Comparison of ENCODE assay signal across 9 cellular contexts in genomic region chr1:56525463-56526155, GRCh38. TPM values are rescaled to one million over a fixed set of nuclear protein-coding genes. Genes with fewer than 3 reads are reported as not detected.
DNase-seq lines count a peak whose midpoint lies in the region; ATAC-seq and TF ChIP-seq lines count a peak whose summit lies in the region.
"Had no signal": no experiment of that assay in that cellular context is flagged by ENCODE, and none has a peak within 500 bp of the region (broad histone marks: within the 10 kb centered on the region; RNA-seq: fewer than 3 reads in every experiment).

No MANE protein-coding gene starts in this region.

- peaks cover 7% of the 10 kb centered on the region for H3K79me2 ChIP-seq in parathyroid adenoma

- peaks cover 39 to 52% (median 39%) of the 10 kb centered on the region in 3 donors for H3K4me1 Mint-ChIP-seq in IgD-negative memory B cell

- peak overlapping the region in 3 of 4 donors; percentile 7 to 78 (median 9) for H3K4me3 Mint-ChIP-seq in IgD-negative memory B cell

- intact Hi-C loops in ascending aorta (cut with DNase I) = no loop called here

- no peak overlapping the region for H2AFZ ChIP-seq in parathyroid adenoma

- H3K27me3 Mint-ChIP-seq in IgD-negative memory B cell = no peaks in the 10 kb centered on the region

- H3K36me3 ChIP-seq in ascending aorta (peaks cover 13 to 15% of the 10 kb centered on the region in 2 donors), parathyroid adenoma (ENCODE audit: control insufficient read depth, insufficient read depth, low read length) (no peaks in the 10 kb centered on the region)

- ATAC-seq in GM18498 (IDR thresholded peaks at IDR 0.05; ENCODE audit: unreplicated experiment) (peak; percentile 82), GM21786 (IDR thresholded peaks at IDR 0.05; ENCODE audit: unreplicated experiment) (peak; percentile 85)

- no peaks in the 10 kb centered on the region for H3K9me3 Mint-ChIP-seq in IgD-negative memory B cell

- no peak overlapping the region for H3K9ac ChIP-seq in parathyroid adenoma

- DNase-seq in ascending aorta (ENCODE audit: low spot score in 2 of 2) = peak; percentile 10 to 69
- DNase-seq in NCI-H69 (lab: John Stamatoyannopoulos, UW) = no peak
- DNase-seq in epidermal melanocyte (ENCODE audit: insufficient read length, low spot score) = no peak
- no peak for DNase-seq in ecto neural progenitor cell (ENCODE audit: low spot score)

- H3K27me3 ChIP-seq in ascending aorta = no peaks in the 10 kb centered on the region
- H3K27me3 ChIP-seq in parathyroid adenoma (ENCODE audit: control insufficient read depth, insufficient read depth, low read length) = no peaks in the 10 kb centered on the region

- H3K4me1 ChIP-seq in ascending aorta (peaks cover 0 to 18% of the 10 kb centered on the region in 2 donors), parathyroid adenoma (peaks cover 50% of the 10 kb centered on the region)

- H3K27ac Mint-ChIP-seq in IgD-negative memory B cell = peak overlapping the region in 2 of 3 donors; percentile 62 to 81

- peaks cover 2% of the 10 kb centered on the region for H3K36me3 Mint-ChIP-seq in IgD-negative memory B cell

- H3K4me2 ChIP-seq in parathyroid adenoma (ENCODE audit: low read length) = no peak overlapping the region

- TF ChIP-seq CTCF in ascending aorta (IDR thresholded peaks at IDR 0.05) (no peak), parathyroid adenoma (IDR thresholded peaks at IDR 0.05) (no peak)

- H3K27ac ChIP-seq in ascending aorta = no peak overlapping the region
- H3K27ac ChIP-seq in parathyroid adenoma = peak overlapping the region; percentile 67
- H3K27ac ChIP-seq: epithelial cell of prostate had no signal

- H3K9me3 ChIP-seq in ascending aorta (no peaks in the 10 kb centered on the region), parathyroid adenoma (ENCODE audit: control insufficient read depth, low read length) (no peaks in the 10 kb centered on the region)

- H3K4me3 ChIP-seq in ascending aorta (no peak overlapping the region), parathyroid adenoma (ENCODE audit: low read depth, low read length) (no peak overlapping the region)

RNA-seq across cellular contexts. Expression of gene PLPP3, which starts 53.8 kb away (rescaled TPM):
- polyA plus RNA-seq in IgD-negative memory B cell = 2.0 TPM
- total RNA-seq in ascending aorta = 87.7 TPM

Comparison
In these comparisons a context has a peak if more than half of its experiments do, and no peak if none do; other contexts are left out.
1. DNase-seq: peak in ascending aorta (2 of 2); none in NCI-H69 (single experiment), epidermal melanocyte (single experiment) and ecto neural progenitor cell (single experiment).